ENCODE assay signal across 15 cellular contexts in the genomic region with DNA sequence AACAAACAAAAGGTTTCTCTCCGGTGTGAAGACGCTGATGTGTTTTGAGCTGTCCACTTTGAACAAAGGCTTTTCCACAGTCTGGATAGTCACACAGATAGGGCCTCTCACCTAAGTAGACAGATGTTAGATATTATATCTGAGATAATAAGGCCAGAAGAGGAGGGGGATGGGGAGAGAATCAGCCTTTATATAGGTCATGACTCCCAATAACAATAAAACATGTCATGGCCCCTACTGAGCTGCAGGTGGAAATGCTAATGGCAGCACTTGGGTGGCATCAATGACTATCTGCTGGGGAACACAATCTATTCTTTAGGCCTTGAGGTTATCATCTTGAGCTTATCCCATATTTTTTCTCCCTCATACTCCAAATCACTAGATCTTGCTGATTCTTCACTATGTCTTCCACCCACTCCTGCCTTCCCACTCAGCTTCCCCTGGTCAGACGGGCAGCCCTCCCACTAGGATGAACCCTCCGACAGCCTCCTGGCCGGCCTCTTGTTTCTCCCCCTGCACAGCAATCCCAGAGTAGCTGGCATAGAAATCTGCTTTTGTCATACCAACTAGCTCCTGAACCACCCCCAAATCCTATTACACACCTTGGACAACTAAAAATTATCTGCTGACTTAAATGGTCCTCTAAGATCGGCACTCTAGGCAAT.
"Had no signal": no experiment of that assay in that cellular context is flagged by ENCODE, and none has a peak within 500 bp of the region (broad histone marks: within the 10 kb centered on the region; RNA-seq: fewer than 3 reads in every experiment).

No MANE protein-coding gene starts in this region.

- H3K27me3 Mint-ChIP-seq: activated CD4-positive, alpha-beta T cell treated with anti-CD3 and anti-CD28 coated beads for 36 hours; dendritic cell treated with granulocyte-macrophage colony-stimulating factor and Interleukin-4, amounts not matched to agents 40 ng/mL and 50 ng/mL, for 4 days; naive B cell had no signal

- H3K9me3 ChIP-seq: body of pancreas, right lobe of liver, transverse colon had no signal

- H3K4me3 Mint-ChIP-seq: activated CD4-positive, alpha-beta T cell treated with anti-CD3 and anti-CD28 coated beads for 36 hours; activated CD8-positive, alpha-beta T cell treated with anti-CD3 and anti-CD28 coated beads, Interleukin-2, amount 10 ng/mL, durations not matched to agents 7 days and 5 days; dendritic cell treated with granulocyte-macrophage colony-stimulating factor and Interleukin-4, amounts not matched to agents 40 ng/mL and 50 ng/mL, for 4 days; naive B cell; stimulated activated effector memory CD8-positive, alpha-beta T cell treated with anti-CD3 and anti-CD28 coated beads, Interleukin-12 subunit alpha, Interleukin-12 subunit beta, amount 100 ng/mL, for 72 hours had no signal

- DNase-seq: activated CD4-positive, alpha-beta T cell treated with anti-CD3 and anti-CD28 coated beads for 36 hours; activated CD8-positive, alpha-beta memory T cell treated with anti-CD3 and anti-CD28 coated beads, Interleukin-2, amount 50 U/mL, for 48 hours; activated CD8-positive, alpha-beta T cell treated with anti-CD3 and anti-CD28 coated beads, Interleukin-2, amount 10 ng/mL, durations not matched to agents 7 days and 5 days; activated naive CD4-positive, alpha-beta T cell treated with anti-CD3 and anti-CD28 coated beads, Interleukin-2, amount 50 U/mL, for 16 hours; amniotic stem cell; body of pancreas; cerebellar nuclear complex; hippocampal formation; left colon; naive B cell; right lobe of liver; transverse colon had no signal

- H3K27ac Mint-ChIP-seq: activated CD4-positive, alpha-beta T cell treated with anti-CD3 and anti-CD28 coated beads for 36 hours; activated CD8-positive, alpha-beta T cell treated with anti-CD3 and anti-CD28 coated beads, Interleukin-2, amount 10 ng/mL, durations not matched to agents 7 days and 5 days; dendritic cell treated with granulocyte-macrophage colony-stimulating factor and Interleukin-4, amounts not matched to agents 40 ng/mL and 50 ng/mL, for 4 days; stimulated activated effector memory CD8-positive, alpha-beta T cell treated with anti-CD3 and anti-CD28 coated beads, Interleukin-12 subunit alpha, Interleukin-12 subunit beta, amount 100 ng/mL, for 72 hours had no signal

- H3K27ac ChIP-seq: body of pancreas, right lobe of liver, transverse colon had no signal

- H3K27me3 ChIP-seq: body of pancreas, right lobe of liver, transverse colon had no signal

- H3K9me3 Mint-ChIP-seq: dendritic cell treated with granulocyte-macrophage colony-stimulating factor and Interleukin-4, amounts not matched to agents 40 ng/mL and 50 ng/mL, for 4 days; stimulated activated effector memory CD8-positive, alpha-beta T cell treated with anti-CD3 and anti-CD28 coated beads, Interleukin-12 subunit alpha, Interleukin-12 subunit beta, amount 100 ng/mL, for 72 hours had no signal

- H3K36me3 ChIP-seq: right lobe of liver, transverse colon had no signal

- ATAC-seq: activated CD4-positive, alpha-beta T cell treated with anti-CD3 and anti-CD28 coated beads for 36 hours; activated CD8-positive, alpha-beta T cell treated with anti-CD3 and anti-CD28 coated beads, Interleukin-2, amount 10 ng/mL, durations not matched to agents 7 days and 5 days; body of pancreas; left colon; right lobe of liver; stimulated activated effector memory CD8-positive, alpha-beta T cell treated with anti-CD3 and anti-CD28 coated beads, Interleukin-12 subunit alpha, Interleukin-12 subunit beta, amount 100 ng/mL, for 72 hours had no signal

- H3K4me3 ChIP-seq: body of pancreas, lung, right lobe of liver, transverse colon had no signal
